In the genomic region with DNA sequence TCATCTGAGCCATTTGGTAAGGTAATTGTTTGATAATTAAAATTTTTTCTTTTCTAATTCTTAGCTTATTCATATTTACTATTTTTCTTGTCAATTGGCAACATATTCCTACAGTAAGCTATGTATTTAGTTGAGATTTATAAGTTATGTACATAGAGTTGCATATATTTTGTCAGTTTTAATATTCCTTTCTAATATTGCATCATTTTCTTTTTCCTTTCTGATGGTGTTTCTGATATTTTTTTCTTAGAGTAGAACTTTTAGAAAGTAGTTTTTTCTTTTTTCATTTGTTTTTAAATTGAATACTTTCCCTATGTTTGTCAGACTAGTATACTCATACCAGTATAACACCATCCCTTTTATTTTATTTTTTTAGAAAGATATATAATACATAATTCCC, we compare ENCODE assay signal across 34 cellular contexts.
"Had no signal": no experiment of that assay in that cellular context is flagged by ENCODE, and none has a peak within 500 bp of the region (broad histone marks: within the 10 kb centered on the region; RNA-seq: fewer than 3 reads in every experiment).

No MANE protein-coding gene starts in this region.

- ATAC-seq: activated CD8-positive, alpha-beta memory T cell treated with anti-CD3 and anti-CD28 coated beads, Interleukin-2, amount 10 ng/mL, durations not matched to agents 7 days and 5 days; activated CD8-positive, alpha-beta T cell treated with anti-CD3 and anti-CD28 coated beads, Interleukin-2, amount 10 ng/mL, durations not matched to agents 7 days and 5 days; activated naive CD8-positive, alpha-beta T cell treated with anti-CD3 and anti-CD28 coated beads, Interleukin-2, amount 50 U/mL, for 24 hours had no signal

- H3K4me1 Mint-ChIP-seq: activated B cell treated with CpG ODN at 0.5 μM for 24 hours; activated CD4-positive, alpha-beta memory T cell treated with anti-CD3 and anti-CD28 coated beads, Interleukin-2, amount 10 ng/mL, durations not matched to agents 7 days and 5 days; activated CD4-positive, alpha-beta T cell treated with anti-CD3 and anti-CD28 coated beads, Interleukin-2, amount 10 ng/mL, durations not matched to agents 7 days and 5 days; activated CD8-positive, alpha-beta memory T cell treated with anti-CD3 and anti-CD28 coated beads, Interleukin-2, amount 10 ng/mL, durations not matched to agents 7 days and 5 days; activated naive CD4-positive, alpha-beta T cell treated with anti-CD3 and anti-CD28 coated beads, Interleukin-2, amount 10 ng/mL, durations not matched to agents 7 days and 5 days; activated naive CD4-positive, alpha-beta T cell treated with anti-CD3 and anti-CD28 coated beads, Interleukin-2, amount 50 U/mL, for 24 hours; activated naive CD8-positive, alpha-beta T cell treated with anti-CD3 and anti-CD28 coated beads, Interleukin-2, amount 10 ng/mL, durations not matched to agents 7 days and 5 days; activated naive CD8-positive, alpha-beta T cell treated with anti-CD3 and anti-CD28 coated beads, Interleukin-2, amount 50 U/mL, for 24 hours; brain; central memory CD8-positive, alpha-beta T cell had no signal

- H3K36me3 Mint-ChIP-seq: activated CD8-positive, alpha-beta memory T cell treated with anti-CD3 and anti-CD28 coated beads, Interleukin-2, amount 10 ng/mL, durations not matched to agents 7 days and 5 days; activated naive CD4-positive, alpha-beta T cell treated with anti-CD3 and anti-CD28 coated beads, Interleukin-2, amount 10 ng/mL, durations not matched to agents 7 days and 5 days; activated naive CD4-positive, alpha-beta T cell treated with anti-CD3 and anti-CD28 coated beads, Interleukin-2, amount 50 U/mL, for 24 hours; activated naive CD8-positive, alpha-beta T cell; activated naive CD8-positive, alpha-beta T cell treated with anti-CD3 and anti-CD28 coated beads, Interleukin-2, amount 10 ng/mL, durations not matched to agents 7 days and 5 days; brain had no signal

- H3K4me3 Mint-ChIP-seq: activated B cell treated with CpG ODN at 0.5 μM for 24 hours; activated CD4-positive, alpha-beta memory T cell treated with anti-CD3 and anti-CD28 coated beads, Interleukin-2, amount 10 ng/mL, durations not matched to agents 7 days and 5 days; activated CD4-positive, alpha-beta T cell treated with anti-CD3 and anti-CD28 coated beads, Interleukin-2, amount 10 ng/mL, durations not matched to agents 7 days and 5 days; activated CD8-positive, alpha-beta memory T cell treated with anti-CD3 and anti-CD28 coated beads, Interleukin-2, amount 10 ng/mL, durations not matched to agents 7 days and 5 days; activated CD8-positive, alpha-beta T cell treated with anti-CD3 and anti-CD28 coated beads, Interleukin-2, amount 10 ng/mL, durations not matched to agents 7 days and 5 days; activated naive CD4-positive, alpha-beta T cell treated with anti-CD3 and anti-CD28 coated beads, Interleukin-2, amount 10 ng/mL, durations not matched to agents 7 days and 5 days; activated naive CD4-positive, alpha-beta T cell treated with anti-CD3 and anti-CD28 coated beads, Interleukin-2, amount 50 U/mL, for 24 hours; activated naive CD8-positive, alpha-beta T cell; activated naive CD8-positive, alpha-beta T cell treated with anti-CD3 and anti-CD28 coated beads, Interleukin-2, amount 10 ng/mL, durations not matched to agents 7 days and 5 days; activated naive CD8-positive, alpha-beta T cell treated with anti-CD3 and anti-CD28 coated beads, Interleukin-2, amount 50 U/mL, for 24 hours; activated T-cell treated with anti-CD3 and anti-CD28 coated beads, Interleukin-2, amount 50 U/mL, for 24 hours; brain; central memory CD8-positive, alpha-beta T cell; T-helper 1 cell treated with Interleukin-12 subunit alpha and Interleukin-12 subunit beta and Interleukin-4 antibody, amounts not matched to agents 30 μg/mL and 1 μg/mL, for 36 hours; T-helper 2 cell treated with Interferon-gamma antibody and Interleukin-4, amounts not matched to agents 5 μg/mL and 100 μg/mL, for 36 hours had no signal

- H3K27me3 Mint-ChIP-seq: activated B cell treated with CpG ODN at 0.5 μM for 24 hours; activated CD4-positive, alpha-beta memory T cell treated with anti-CD3 and anti-CD28 coated beads, Interleukin-2, amount 10 ng/mL, durations not matched to agents 7 days and 5 days; activated CD4-positive, alpha-beta T cell treated with anti-CD3 and anti-CD28 coated beads, Interleukin-2, amount 10 ng/mL, durations not matched to agents 7 days and 5 days; activated CD8-positive, alpha-beta memory T cell treated with anti-CD3 and anti-CD28 coated beads, Interleukin-2, amount 10 ng/mL, durations not matched to agents 7 days and 5 days; activated naive CD4-positive, alpha-beta T cell treated with anti-CD3 and anti-CD28 coated beads, Interleukin-2, amount 10 ng/mL, durations not matched to agents 7 days and 5 days; activated naive CD4-positive, alpha-beta T cell treated with anti-CD3 and anti-CD28 coated beads, Interleukin-2, amount 50 U/mL, for 24 hours; activated naive CD8-positive, alpha-beta T cell treated with anti-CD3 and anti-CD28 coated beads, Interleukin-2, amount 10 ng/mL, durations not matched to agents 7 days and 5 days; activated naive CD8-positive, alpha-beta T cell treated with anti-CD3 and anti-CD28 coated beads, Interleukin-2, amount 50 U/mL, for 24 hours; activated T-cell treated with anti-CD3 and anti-CD28 coated beads, Interleukin-2, amount 50 U/mL, for 24 hours; central memory CD8-positive, alpha-beta T cell had no signal

- H3K27ac Mint-ChIP-seq: activated B cell treated with CpG ODN at 0.5 μM for 24 hours; activated CD4-positive, alpha-beta memory T cell treated with anti-CD3 and anti-CD28 coated beads, Interleukin-2, amount 10 ng/mL, durations not matched to agents 7 days and 5 days; activated CD4-positive, alpha-beta T cell treated with anti-CD3 and anti-CD28 coated beads, Interleukin-2, amount 10 ng/mL, durations not matched to agents 7 days and 5 days; activated CD8-positive, alpha-beta memory T cell treated with anti-CD3 and anti-CD28 coated beads, Interleukin-2, amount 10 ng/mL, durations not matched to agents 7 days and 5 days; activated CD8-positive, alpha-beta T cell treated with anti-CD3 and anti-CD28 coated beads, Interleukin-2, amount 10 ng/mL, durations not matched to agents 7 days and 5 days; activated naive CD4-positive, alpha-beta T cell treated with anti-CD3 and anti-CD28 coated beads, Interleukin-2, amount 10 ng/mL, durations not matched to agents 7 days and 5 days; activated naive CD4-positive, alpha-beta T cell treated with anti-CD3 and anti-CD28 coated beads, Interleukin-2, amount 50 U/mL, for 24 hours; activated naive CD8-positive, alpha-beta T cell; activated naive CD8-positive, alpha-beta T cell treated with anti-CD3 and anti-CD28 coated beads, Interleukin-2, amount 10 ng/mL, durations not matched to agents 7 days and 5 days; activated naive CD8-positive, alpha-beta T cell treated with anti-CD3 and anti-CD28 coated beads, Interleukin-2, amount 50 U/mL, for 24 hours; activated T-cell treated with anti-CD3 and anti-CD28 coated beads, Interleukin-2, amount 50 U/mL, for 24 hours; activated T-helper 2 cell treated with anti-CD3 and anti-CD28 coated beads, Interferon-gamma antibody, Interleukin-2, Interleukin-4, amounts not matched to agents 10 μg/mL and 5 μg/mL and 100 μg/mL, durations not matched to agents 14 hours and 24 hours and 36 hours; brain; T-helper 1 cell treated with Interleukin-12 subunit alpha and Interleukin-12 subunit beta and Interleukin-4 antibody, amounts not matched to agents 30 μg/mL and 1 μg/mL, for 36 hours; T-helper 2 cell treated with Interferon-gamma antibody and Interleukin-4, amounts not matched to agents 5 μg/mL and 100 μg/mL, for 36 hours had no signal

- DNase-seq: activated B cell treated with CpG ODN at 0.5 μM for 24 hours; activated CD4-positive, alpha-beta memory T cell treated with anti-CD3 and anti-CD28 coated beads, Interleukin-2, amount 10 ng/mL, durations not matched to agents 7 days and 5 days; activated CD4-positive, alpha-beta T cell treated with anti-CD3 and anti-CD28 coated beads for 48 hours; activated CD4-positive, alpha-beta T cell treated with anti-CD3 and anti-CD28 coated beads, Interleukin-2, amount 10 ng/mL, durations not matched to agents 7 days and 5 days; activated CD4-positive, alpha-beta T cell treated with anti-CD3 and anti-CD28 coated beads, Interleukin-2, amount 50 U/mL, for 48 hours; activated CD4-positive, CD25-positive, alpha-beta regulatory T cell treated with anti-CD3 and anti-CD28 coated beads, Interleukin-2, amount 50 U/mL, for 72 hours; activated CD8-positive, alpha-beta memory T cell treated with anti-CD3 and anti-CD28 coated beads for 24 hours; activated CD8-positive, alpha-beta memory T cell treated with anti-CD3 and anti-CD28 coated beads, Interleukin-2, amount 10 ng/mL, durations not matched to agents 7 days and 5 days; activated CD8-positive, alpha-beta memory T cell treated with anti-CD3 and anti-CD28 coated beads, Interleukin-2, amount 50 U/mL, for 48 hours; activated CD8-positive, alpha-beta T cell treated with anti-CD3 and anti-CD28 coated beads, Interleukin-2, amount 10 ng/mL, durations not matched to agents 7 days and 5 days; activated effector memory CD4-positive, alpha-beta T cell treated with Interleukin-2 at 50 U/mL for 16 hours; activated gamma-delta T cell; activated naive CD4-positive, alpha-beta T cell treated with anti-CD3 and anti-CD28 coated beads, Interleukin-2, amount 10 ng/mL, durations not matched to agents 7 days and 5 days; activated naive CD4-positive, alpha-beta T cell treated with Interleukin-2 at 50 U/mL for 16 hours; activated naive CD8-positive, alpha-beta T cell treated with anti-CD3 and anti-CD28 coated beads, Interleukin-2, amount 10 ng/mL, durations not matched to agents 7 days and 5 days; activated naive CD8-positive, alpha-beta T cell treated with anti-CD3 and anti-CD28 coated beads, Interleukin-2, amount 50 U/mL, for 24 hours; activated T-cell treated with anti-CD3 and anti-CD28 coated beads, Interleukin-2, amount 50 U/mL, for 24 hours; activated T-cell treated with anti-CD3 and anti-CD28 coated beads, Interleukin-2, amount 50 U/mL, for 48 hours; amygdala; anterior cingulate cortex; caudate nucleus; cerebellar nuclear complex; T-helper 1 cell; T-helper 2 cell; T-helper 9 cell had no signal

- FAIRE-seq: bronchial epithelial cell, TTC549 had no signal

- H3K9me3 Mint-ChIP-seq: activated CD4-positive, alpha-beta memory T cell treated with anti-CD3 and anti-CD28 coated beads, Interleukin-2, amount 10 ng/mL, durations not matched to agents 7 days and 5 days; activated CD4-positive, alpha-beta T cell treated with anti-CD3 and anti-CD28 coated beads, Interleukin-2, amount 10 ng/mL, durations not matched to agents 7 days and 5 days; activated naive CD4-positive, alpha-beta T cell treated with anti-CD3 and anti-CD28 coated beads, Interleukin-2, amount 10 ng/mL, durations not matched to agents 7 days and 5 days; activated naive CD4-positive, alpha-beta T cell treated with anti-CD3 and anti-CD28 coated beads, Interleukin-2, amount 50 U/mL, for 24 hours; activated naive CD8-positive, alpha-beta T cell treated with anti-CD3 and anti-CD28 coated beads, Interleukin-2, amount 10 ng/mL, durations not matched to agents 7 days and 5 days; activated T-cell treated with anti-CD3 and anti-CD28 coated beads, Interleukin-2, amount 50 U/mL, for 24 hours; activated T-helper 2 cell treated with anti-CD3 and anti-CD28 coated beads, Interferon-gamma antibody, Interleukin-2, Interleukin-4, amounts not matched to agents 10 μg/mL and 5 μg/mL and 100 μg/mL, durations not matched to agents 14 hours and 24 hours and 36 hours; brain; central memory CD8-positive, alpha-beta T cell; T-helper 1 cell treated with Interleukin-12 subunit alpha and Interleukin-12 subunit beta and Interleukin-4 antibody, amounts not matched to agents 30 μg/mL and 1 μg/mL, for 36 hours; T-helper 2 cell treated with Interferon-gamma antibody and Interleukin-4, amounts not matched to agents 5 μg/mL and 100 μg/mL, for 36 hours had no signal
